1 cellular context compared by ENCODE assay signal in the genomic region with DNA sequence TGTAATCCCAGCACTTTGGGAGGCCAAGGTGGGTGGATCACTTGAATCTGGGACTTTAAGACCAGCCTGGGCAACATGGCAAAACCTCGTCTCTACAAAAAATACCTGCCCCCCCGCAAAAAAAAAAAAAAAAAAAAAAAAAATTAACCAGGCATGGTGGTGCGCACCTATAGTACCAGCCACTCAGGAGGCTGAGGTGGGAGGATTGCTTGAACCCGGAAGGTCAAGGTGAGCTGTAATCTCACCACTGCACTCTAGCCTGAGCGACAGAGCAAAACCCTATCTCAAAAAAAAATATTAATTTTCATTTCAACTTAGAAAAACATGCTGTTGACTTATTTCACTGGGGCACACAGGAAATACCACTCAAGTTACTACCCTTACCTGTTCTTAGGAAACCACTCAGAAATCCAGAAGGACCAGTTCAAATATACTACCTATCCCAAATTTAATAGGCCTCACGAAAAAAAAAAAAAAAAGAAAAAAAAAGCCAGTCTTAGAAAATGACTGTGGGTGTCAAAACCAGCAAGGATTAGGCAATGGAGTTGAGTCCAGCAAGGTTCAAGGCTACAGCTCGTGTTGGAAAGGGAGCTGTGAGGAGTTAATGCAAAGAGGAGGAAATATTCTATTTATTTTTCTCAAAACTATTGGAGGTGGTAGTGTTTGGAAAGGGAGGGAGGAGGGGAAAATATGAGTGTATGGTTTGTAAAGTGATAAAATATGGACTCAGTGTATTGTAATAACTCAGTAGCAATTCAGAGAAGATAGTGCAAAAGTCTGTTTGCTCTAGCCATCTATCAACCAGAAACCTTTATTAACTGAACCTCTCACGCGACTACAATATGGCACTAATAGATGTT.
A peak's percentile ranks its signal among the peaks of the same experiment; 100 is the strongest.
TF ChIP-seq lines count a peak whose summit lies in the region.

No MANE protein-coding gene starts in this region.

TF ChIP-seq in HepG2, 621 proteins besides CTCF, POLR2A, EP300 and RAD21 (continued from another document and continues in another):
- TF ChIP-seq, protein P1, sequence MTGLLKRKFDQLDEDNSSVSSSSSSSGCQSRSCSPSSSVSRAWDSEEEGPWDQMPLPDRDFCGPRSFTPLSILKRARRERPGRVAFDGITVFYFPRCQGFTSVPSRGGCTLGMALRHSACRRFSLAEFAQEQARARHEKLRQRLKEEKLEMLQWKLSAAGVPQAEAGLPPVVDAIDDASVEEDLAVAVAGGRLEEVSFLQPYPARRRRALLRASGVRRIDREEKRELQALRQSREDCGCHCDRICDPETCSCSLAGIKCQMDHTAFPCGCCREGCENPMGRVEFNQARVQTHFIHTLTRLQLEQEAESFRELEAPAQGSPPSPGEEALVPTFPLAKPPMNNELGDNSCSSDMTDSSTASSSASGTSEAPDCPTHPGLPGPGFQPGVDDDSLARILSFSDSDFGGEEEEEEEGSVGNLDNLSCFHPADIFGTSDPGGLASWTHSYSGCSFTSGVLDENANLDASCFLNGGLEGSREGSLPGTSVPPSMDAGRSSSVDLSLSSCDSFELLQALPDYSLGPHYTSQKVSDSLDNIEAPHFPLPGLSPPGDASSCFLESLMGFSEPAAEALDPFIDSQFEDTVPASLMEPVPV (CRISPR knock-in tag; IDR thresholded peaks at IDR 0.05) = peak; percentile 65; the same call in 1 of the 2 replicates
- TF ChIP-seq ZNF431 (CRISPR knock-in tag; IDR thresholded peaks at IDR 0.05; ENCODE audit: borderline replicate concordance, low read depth) (peak; percentile 65; the same call in 1 of the 2 replicates), ZFY (CRISPR knock-in tag; IDR thresholded peaks at IDR 0.05) (0 out of 2 replicates have a peak, but pooled peaks have one; percentile 25), TEAD3 (CRISPR knock-in tag; optimal IDR thresholded peaks at IDR 0.05; ENCODE audit: borderline replicate concordance) (peak; percentile 82), ZNF781 (CRISPR knock-in tag; IDR thresholded peaks at IDR 0.05; ENCODE audit: borderline replicate concordance, not compliant biosample characterization) (no peak), SPEN (CRISPR knock-in tag; IDR thresholded peaks at IDR 0.05; ENCODE audit: low read depth) (0 out of 2 replicates have a peak, but pooled peaks have one; percentile 38), HOXA5 (CRISPR knock-in tag; IDR thresholded peaks at IDR 0.05) (peak; percentile 80; the same call in 1 of the 2 replicates), SAFB2 (CRISPR knock-in tag; IDR thresholded peaks at IDR 0.05; ENCODE audit: borderline replicate concordance, low read depth) (no peak), NONO (IDR thresholded peaks at IDR 0.05) (no peak), NONO (CRISPR knock-in tag; conservative IDR thresholded peaks at IDR 0.05) (peak; percentile 60; the same call in 1 of the 2 replicates), ZMYM3 (CRISPR knock-in tag; IDR thresholded peaks at IDR 0.05) (peak; percentile 55; the same call in 1 of the 2 replicates), KDM3A (CRISPR knock-in tag; IDR thresholded peaks at IDR 0.05; ENCODE audit: low read depth) (0 out of 2 replicates have a peak, but pooled peaks have one; percentile 39), MEIS2 (CRISPR knock-in tag; IDR thresholded peaks at IDR 0.05) (peak; percentile 73; the same call in 1 of the 2 replicates), FOXC1 (CRISPR knock-in tag; IDR thresholded peaks at IDR 0.05; ENCODE audit: borderline replicate concordance) (no peak), ZMYM4 (CRISPR knock-in tag; IDR thresholded peaks at IDR 0.05) (peak; percentile 55; the same call in 1 of the 2 replicates), NR2F2 (IDR thresholded peaks at IDR 0.05; ENCODE audit: borderline replicate concordance, low read depth) (peak; percentile 83), NR1H2 (CRISPR knock-in tag; IDR thresholded peaks at IDR 0.05; ENCODE audit: borderline replicate concordance, low read depth) (no peak), ZNF143 (CRISPR knock-in tag; IDR thresholded peaks at IDR 0.05) (no peak), ARNTL (CRISPR knock-in tag; IDR thresholded peaks at IDR 0.05) (peak; percentile 81), TCF7 (IDR thresholded peaks at IDR 0.05; ENCODE audit: low read depth) (peak; percentile 73), EED (CRISPR knock-in tag; IDR thresholded peaks at IDR 0.05) (no peak), ZNF160 (CRISPR knock-in tag; IDR thresholded peaks at IDR 0.05) (no peak), KMT2B (CRISPR knock-in tag; IDR thresholded peaks at IDR 0.05) (peak; percentile 39; the same call in 1 of the 2 replicates), ZNF644 (CRISPR knock-in tag; IDR thresholded peaks at IDR 0.05; ENCODE audit: low read depth) (peak; percentile 87), HMG20A (CRISPR knock-in tag; IDR thresholded peaks at IDR 0.05; ENCODE audit: borderline replicate concordance) (peak; percentile 90; the same call in 1 of the 2 replicates)
- TF ChIP-seq, protein P2, sequence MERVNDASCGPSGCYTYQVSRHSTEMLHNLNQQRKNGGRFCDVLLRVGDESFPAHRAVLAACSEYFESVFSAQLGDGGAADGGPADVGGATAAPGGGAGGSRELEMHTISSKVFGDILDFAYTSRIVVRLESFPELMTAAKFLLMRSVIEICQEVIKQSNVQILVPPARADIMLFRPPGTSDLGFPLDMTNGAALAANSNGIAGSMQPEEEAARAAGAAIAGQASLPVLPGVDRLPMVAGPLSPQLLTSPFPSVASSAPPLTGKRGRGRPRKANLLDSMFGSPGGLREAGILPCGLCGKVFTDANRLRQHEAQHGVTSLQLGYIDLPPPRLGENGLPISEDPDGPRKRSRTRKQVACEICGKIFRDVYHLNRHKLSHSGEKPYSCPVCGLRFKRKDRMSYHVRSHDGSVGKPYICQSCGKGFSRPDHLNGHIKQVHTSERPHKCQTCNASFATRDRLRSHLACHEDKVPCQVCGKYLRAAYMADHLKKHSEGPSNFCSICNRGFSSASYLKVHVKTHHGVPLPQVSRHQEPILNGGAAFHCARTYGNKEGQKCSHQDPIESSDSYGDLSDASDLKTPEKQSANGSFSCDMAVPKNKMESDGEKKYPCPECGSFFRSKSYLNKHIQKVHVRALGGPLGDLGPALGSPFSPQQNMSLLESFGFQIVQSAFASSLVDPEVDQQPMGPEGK (CRISPR knock-in tag; IDR thresholded peaks at IDR 0.05) = peak; percentile 78
- TF ChIP-seq, protein P3, sequence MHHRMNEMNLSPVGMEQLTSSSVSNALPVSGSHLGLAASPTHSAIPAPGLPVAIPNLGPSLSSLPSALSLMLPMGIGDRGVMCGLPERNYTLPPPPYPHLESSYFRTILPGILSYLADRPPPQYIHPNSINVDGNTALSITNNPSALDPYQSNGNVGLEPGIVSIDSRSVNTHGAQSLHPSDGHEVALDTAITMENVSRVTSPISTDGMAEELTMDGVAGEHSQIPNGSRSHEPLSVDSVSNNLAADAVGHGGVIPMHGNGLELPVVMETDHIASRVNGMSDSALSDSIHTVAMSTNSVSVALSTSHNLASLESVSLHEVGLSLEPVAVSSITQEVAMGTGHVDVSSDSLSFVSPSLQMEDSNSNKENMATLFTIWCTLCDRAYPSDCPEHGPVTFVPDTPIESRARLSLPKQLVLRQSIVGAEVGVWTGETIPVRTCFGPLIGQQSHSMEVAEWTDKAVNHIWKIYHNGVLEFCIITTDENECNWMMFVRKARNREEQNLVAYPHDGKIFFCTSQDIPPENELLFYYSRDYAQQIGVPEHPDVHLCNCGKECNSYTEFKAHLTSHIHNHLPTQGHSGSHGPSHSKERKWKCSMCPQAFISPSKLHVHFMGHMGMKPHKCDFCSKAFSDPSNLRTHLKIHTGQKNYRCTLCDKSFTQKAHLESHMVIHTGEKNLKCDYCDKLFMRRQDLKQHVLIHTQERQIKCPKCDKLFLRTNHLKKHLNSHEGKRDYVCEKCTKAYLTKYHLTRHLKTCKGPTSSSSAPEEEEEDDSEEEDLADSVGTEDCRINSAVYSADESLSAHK (CRISPR knock-in tag; IDR thresholded peaks at IDR 0.05; ENCODE audit: borderline replicate concordance) = no peak
- TF ChIP-seq, protein P4, sequence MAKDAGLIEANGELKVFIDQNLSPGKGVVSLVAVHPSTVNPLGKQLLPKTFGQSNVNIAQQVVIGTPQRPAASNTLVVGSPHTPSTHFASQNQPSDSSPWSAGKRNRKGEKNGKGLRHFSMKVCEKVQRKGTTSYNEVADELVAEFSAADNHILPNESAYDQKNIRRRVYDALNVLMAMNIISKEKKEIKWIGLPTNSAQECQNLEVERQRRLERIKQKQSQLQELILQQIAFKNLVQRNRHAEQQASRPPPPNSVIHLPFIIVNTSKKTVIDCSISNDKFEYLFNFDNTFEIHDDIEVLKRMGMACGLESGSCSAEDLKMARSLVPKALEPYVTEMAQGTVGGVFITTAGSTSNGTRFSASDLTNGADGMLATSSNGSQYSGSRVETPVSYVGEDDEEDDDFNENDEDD (CRISPR knock-in tag; IDR thresholded peaks at IDR 0.05; ENCODE audit: borderline replicate concordance) = peak; percentile 36; the same call in 1 of the 2 replicates
- TF ChIP-seq, protein P5, sequence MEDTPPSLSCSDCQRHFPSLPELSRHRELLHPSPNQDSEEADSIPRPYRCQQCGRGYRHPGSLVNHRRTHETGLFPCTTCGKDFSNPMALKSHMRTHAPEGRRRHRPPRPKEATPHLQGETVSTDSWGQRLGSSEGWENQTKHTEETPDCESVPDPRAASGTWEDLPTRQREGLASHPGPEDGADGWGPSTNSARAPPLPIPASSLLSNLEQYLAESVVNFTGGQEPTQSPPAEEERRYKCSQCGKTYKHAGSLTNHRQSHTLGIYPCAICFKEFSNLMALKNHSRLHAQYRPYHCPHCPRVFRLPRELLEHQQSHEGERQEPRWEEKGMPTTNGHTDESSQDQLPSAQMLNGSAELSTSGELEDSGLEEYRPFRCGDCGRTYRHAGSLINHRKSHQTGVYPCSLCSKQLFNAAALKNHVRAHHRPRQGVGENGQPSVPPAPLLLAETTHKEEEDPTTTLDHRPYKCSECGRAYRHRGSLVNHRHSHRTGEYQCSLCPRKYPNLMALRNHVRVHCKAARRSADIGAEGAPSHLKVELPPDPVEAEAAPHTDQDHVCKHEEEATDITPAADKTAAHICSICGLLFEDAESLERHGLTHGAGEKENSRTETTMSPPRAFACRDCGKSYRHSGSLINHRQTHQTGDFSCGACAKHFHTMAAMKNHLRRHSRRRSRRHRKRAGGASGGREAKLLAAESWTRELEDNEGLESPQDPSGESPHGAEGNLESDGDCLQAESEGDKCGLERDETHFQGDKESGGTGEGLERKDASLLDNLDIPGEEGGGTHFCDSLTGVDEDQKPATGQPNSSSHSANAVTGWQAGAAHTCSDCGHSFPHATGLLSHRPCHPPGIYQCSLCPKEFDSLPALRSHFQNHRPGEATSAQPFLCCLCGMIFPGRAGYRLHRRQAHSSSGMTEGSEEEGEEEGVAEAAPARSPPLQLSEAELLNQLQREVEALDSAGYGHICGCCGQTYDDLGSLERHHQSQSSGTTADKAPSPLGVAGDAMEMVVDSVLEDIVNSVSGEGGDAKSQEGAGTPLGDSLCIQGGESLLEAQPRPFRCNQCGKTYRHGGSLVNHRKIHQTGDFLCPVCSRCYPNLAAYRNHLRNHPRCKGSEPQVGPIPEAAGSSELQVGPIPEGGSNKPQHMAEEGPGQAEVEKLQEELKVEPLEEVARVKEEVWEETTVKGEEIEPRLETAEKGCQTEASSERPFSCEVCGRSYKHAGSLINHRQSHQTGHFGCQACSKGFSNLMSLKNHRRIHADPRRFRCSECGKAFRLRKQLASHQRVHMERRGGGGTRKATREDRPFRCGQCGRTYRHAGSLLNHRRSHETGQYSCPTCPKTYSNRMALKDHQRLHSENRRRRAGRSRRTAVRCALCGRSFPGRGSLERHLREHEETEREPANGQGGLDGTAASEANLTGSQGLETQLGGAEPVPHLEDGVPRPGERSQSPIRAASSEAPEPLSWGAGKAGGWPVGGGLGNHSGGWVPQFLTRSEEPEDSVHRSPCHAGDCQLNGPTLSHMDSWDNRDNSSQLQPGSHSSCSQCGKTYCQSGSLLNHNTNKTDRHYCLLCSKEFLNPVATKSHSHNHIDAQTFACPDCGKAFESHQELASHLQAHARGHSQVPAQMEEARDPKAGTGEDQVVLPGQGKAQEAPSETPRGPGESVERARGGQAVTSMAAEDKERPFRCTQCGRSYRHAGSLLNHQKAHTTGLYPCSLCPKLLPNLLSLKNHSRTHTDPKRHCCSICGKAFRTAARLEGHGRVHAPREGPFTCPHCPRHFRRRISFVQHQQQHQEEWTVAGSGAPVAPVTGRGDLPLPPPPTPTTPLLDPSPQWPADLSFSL (CRISPR knock-in tag; IDR thresholded peaks at IDR 0.05) = no peak
- TF ChIP-seq, protein P6, sequence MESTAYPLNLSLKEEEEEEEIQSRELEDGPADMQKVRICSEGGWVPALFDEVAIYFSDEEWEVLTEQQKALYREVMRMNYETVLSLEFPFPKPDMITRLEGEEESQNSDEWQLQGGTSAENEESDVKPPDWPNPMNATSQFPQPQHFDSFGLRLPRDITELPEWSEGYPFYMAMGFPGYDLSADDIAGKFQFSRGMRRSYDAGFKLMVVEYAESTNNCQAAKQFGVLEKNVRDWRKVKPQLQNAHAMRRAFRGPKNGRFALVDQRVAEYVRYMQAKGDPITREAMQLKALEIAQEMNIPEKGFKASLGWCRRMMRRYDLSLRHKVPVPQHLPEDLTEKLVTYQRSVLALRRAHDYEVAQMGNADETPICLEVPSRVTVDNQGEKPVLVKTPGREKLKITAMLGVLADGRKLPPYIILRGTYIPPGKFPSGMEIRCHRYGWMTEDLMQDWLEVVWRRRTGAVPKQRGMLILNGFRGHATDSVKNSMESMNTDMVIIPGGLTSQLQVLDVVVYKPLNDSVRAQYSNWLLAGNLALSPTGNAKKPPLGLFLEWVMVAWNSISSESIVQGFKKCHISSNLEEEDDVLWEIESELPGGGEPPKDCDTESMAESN (CRISPR knock-in tag; conservative IDR thresholded peaks at IDR 0.05) = peak; percentile 26; the same call in 1 of the 2 replicates
- TF ChIP-seq, protein P7, sequence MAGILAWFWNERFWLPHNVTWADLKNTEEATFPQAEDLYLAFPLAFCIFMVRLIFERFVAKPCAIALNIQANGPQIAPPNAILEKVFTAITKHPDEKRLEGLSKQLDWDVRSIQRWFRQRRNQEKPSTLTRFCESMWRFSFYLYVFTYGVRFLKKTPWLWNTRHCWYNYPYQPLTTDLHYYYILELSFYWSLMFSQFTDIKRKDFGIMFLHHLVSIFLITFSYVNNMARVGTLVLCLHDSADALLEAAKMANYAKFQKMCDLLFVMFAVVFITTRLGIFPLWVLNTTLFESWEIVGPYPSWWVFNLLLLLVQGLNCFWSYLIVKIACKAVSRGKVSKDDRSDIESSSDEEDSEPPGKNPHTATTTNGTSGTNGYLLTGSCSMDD (CRISPR knock-in tag; IDR thresholded peaks at IDR 0.05) = no peak
- TF ChIP-seq, protein P8, sequence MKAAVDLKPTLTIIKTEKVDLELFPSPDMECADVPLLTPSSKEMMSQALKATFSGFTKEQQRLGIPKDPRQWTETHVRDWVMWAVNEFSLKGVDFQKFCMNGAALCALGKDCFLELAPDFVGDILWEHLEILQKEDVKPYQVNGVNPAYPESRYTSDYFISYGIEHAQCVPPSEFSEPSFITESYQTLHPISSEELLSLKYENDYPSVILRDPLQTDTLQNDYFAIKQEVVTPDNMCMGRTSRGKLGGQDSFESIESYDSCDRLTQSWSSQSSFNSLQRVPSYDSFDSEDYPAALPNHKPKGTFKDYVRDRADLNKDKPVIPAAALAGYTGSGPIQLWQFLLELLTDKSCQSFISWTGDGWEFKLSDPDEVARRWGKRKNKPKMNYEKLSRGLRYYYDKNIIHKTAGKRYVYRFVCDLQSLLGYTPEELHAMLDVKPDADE (CRISPR knock-in tag; IDR thresholded peaks at IDR 0.05) = no peak
- TF ChIP-seq, protein P9, sequence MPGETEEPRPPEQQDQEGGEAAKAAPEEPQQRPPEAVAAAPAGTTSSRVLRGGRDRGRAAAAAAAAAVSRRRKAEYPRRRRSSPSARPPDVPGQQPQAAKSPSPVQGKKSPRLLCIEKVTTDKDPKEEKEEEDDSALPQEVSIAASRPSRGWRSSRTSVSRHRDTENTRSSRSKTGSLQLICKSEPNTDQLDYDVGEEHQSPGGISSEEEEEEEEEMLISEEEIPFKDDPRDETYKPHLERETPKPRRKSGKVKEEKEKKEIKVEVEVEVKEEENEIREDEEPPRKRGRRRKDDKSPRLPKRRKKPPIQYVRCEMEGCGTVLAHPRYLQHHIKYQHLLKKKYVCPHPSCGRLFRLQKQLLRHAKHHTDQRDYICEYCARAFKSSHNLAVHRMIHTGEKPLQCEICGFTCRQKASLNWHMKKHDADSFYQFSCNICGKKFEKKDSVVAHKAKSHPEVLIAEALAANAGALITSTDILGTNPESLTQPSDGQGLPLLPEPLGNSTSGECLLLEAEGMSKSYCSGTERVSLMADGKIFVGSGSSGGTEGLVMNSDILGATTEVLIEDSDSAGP (CRISPR knock-in tag; IDR thresholded peaks at IDR 0.05; ENCODE audit: borderline replicate concordance) = no peak
